8 cellular contexts compared by ENCODE assay signal in genomic region chr16:29809850-29810698, GRCh38. TPM values are rescaled to one million over a fixed set of nuclear protein-coding genes. Genes with fewer than 3 reads are reported as not detected.
DNase-seq lines count a peak whose midpoint lies in the region; ATAC-seq and TF ChIP-seq lines count a peak whose summit lies in the region.

No MANE protein-coding gene starts in this region.

- peak overlapping the region; percentile 97 for H3K4me2 ChIP-seq in GM23338

- H2AFZ ChIP-seq in GM23338, result no peak overlapping the region

- no peak for TF ChIP-seq CTCF in GM23338 (conservative IDR thresholded peaks at IDR 0.05; ENCODE audit: low read depth in 2 of 2)
- no peak for TF ChIP-seq CTCF in neural crest cell (conservative IDR thresholded peaks at IDR 0.05)

- ATAC-seq in GM23338 (no peak), GM18907 (IDR thresholded peaks at IDR 0.05; ENCODE audit: unreplicated experiment) (no peak), HG02981 (IDR thresholded peaks at IDR 0.05; ENCODE audit: unreplicated experiment) (no peak)

- peak overlapping the region; percentile 100; the same call in 1 of the 2 replicates for H3K4me3 ChIP-seq in GM23338

- H3K36me3 ChIP-seq in GM23338 (ENCODE audit: insufficient read depth), result peaks cover 9% of the 10 kb centered on the region; the same call in 1 of the 2 replicates

- peak overlapping the region; percentile 75 for H3K27ac Mint-ChIP-seq in GM23338
- H3K27ac Mint-ChIP-seq in neural crest cell (ENCODE audit: unreplicated experiment), result no peak overlapping the region

- DNase-seq in GM23338 (ENCODE audit: low spot score) (peak; percentile 35), RKO (ENCODE audit: low spot score) (peak; percentile 67), cerebellar cortex (ENCODE audit: low spot score) (peak; percentile 78), neural crest cell (ENCODE audit: low read depth, low spot score) (peak; percentile 11), posterior vena cava (ENCODE audit: low spot score) (no peak), SHP77 (lab: John Stamatoyannopoulos, UW) (no peak)

- H3K79me2 ChIP-seq in GM23338 (replicated peaks; ENCODE audit: insufficient read depth), result peaks cover 28% of the 10 kb centered on the region

- H3K27me3 Mint-ChIP-seq in GM23338 (ENCODE audit: insufficient read depth, low read depth, poor library complexity) (peaks cover 45% of the 10 kb centered on the region), neural crest cell (ENCODE audit: low read depth) (peaks cover 19% of the 10 kb centered on the region)

- intact Hi-C loops in posterior vena cava (cut with DNase I), result no loop called here

- H3K27me3 ChIP-seq in GM23338 (ENCODE audit: insufficient read depth), result no peaks in the 10 kb centered on the region

- peaks cover 13% of the 10 kb centered on the region; the same call in 1 of the 2 replicates for H4K20me1 ChIP-seq in GM23338 (replicated peaks; ENCODE audit: insufficient read depth)

- H3K4me1 ChIP-seq in GM23338 (ENCODE audit: insufficient read depth), result peaks cover 55% of the 10 kb centered on the region

- H3K4me1 Mint-ChIP-seq in GM23338 (peaks cover 54% of the 10 kb centered on the region), neural crest cell (peaks cover 69% of the 10 kb centered on the region)

- peaks cover 33% of the 10 kb centered on the region for H3F3A ChIP-seq in GM23338 (replicated peaks; ENCODE audit: low read depth)

- no peaks in the 10 kb centered on the region for H3K9me2 ChIP-seq in GM23338 (ENCODE audit: insufficient read depth)

- peak overlapping the region; percentile 88 for H3K27ac ChIP-seq in GM23338 (ENCODE audit: low read depth)

- H3K36me3 Mint-ChIP-seq in GM23338 (ENCODE audit: low read depth) (peaks cover 33% of the 10 kb centered on the region), neural crest cell (ENCODE audit: low read depth) (peaks cover 13% of the 10 kb centered on the region)

- peaks cover 3% of the 10 kb centered on the region for H3K9me3 Mint-ChIP-seq in GM23338
- H3K9me3 Mint-ChIP-seq in neural crest cell, result no peaks in the 10 kb centered on the region

- H3K4me3 Mint-ChIP-seq in GM23338 (peak overlapping the region; percentile 86), neural crest cell (peak overlapping the region; percentile 96)

TF ChIP-seq in GM23338, 12 proteins besides CTCF, POLR2A, EP300 and RAD21 (continues in another document):
- TF ChIP-seq POLR2AphosphoS5 (IDR thresholded peaks at IDR 0.05; ENCODE audit: low read depth) (no peak; the same call in 1 of the 2 replicates), STAT1 (IDR thresholded peaks at IDR 0.05; ENCODE audit: unreplicated experiment) (no peak), ZNF114 (CRISPR knock-in tag; IDR thresholded peaks at IDR 0.05) (no peak), REST (IDR thresholded peaks at IDR 0.05; ENCODE audit: unreplicated experiment) (no peak), ZNF331 (CRISPR knock-in tag; IDR thresholded peaks at IDR 0.05; ENCODE audit: low read depth) (no peak), EZH2phosphoT487 (IDR thresholded peaks at IDR 0.05; ENCODE audit: unreplicated experiment) (no peak), EZH2 (IDR thresholded peaks at IDR 0.05; ENCODE audit: low read depth, unreplicated experiment) (no peak), CREB1 (CRISPR knock-in tag; IDR thresholded peaks at IDR 0.05; ENCODE audit: low read depth) (no peak)

RNA-seq across cellular contexts. Expression of gene PRRT2, which starts 1.9 kb away (rescaled TPM):
- 8.9 and 13.3 TPM in 2 replicates for total RNA-seq in GM23338 (2014; rRNA removed; shearing (Covaris generic))
- 13.6 and 16.6 TPM in 2 replicates for polyA plus RNA-seq in GM23338 (2016; fragmentation: Nextera tagmentation; extraction: Ambion mirVana)
- total RNA-seq in neural crest cell (18.6 and 21.2 TPM in 2 replicates), posterior vena cava (1 to 10 TPM; 5.0 to 5.4 TPM)

RNA-seq across cellular contexts. Expression of gene MAZ, which starts 3.7 kb away (rescaled TPM):
- 181 and 270 TPM in 2 replicates for total RNA-seq in GM23338 (2014; rRNA removed; shearing (Covaris generic))
- polyA plus RNA-seq in GM23338 (2016; fragmentation: Nextera tagmentation; extraction: Ambion mirVana), result 155 and 170 TPM in 2 replicates
- total RNA-seq in neural crest cell (605 and 635 TPM in 2 replicates), posterior vena cava (100 to 1,000 TPM; 124 to 148 TPM)

RNA-seq across cellular contexts. Expression of gene PAGR1, which starts 5.9 kb away (rescaled TPM):
- 59.7 and 67.6 TPM in 2 replicates for total RNA-seq in GM23338 (2014; rRNA removed; shearing (Covaris generic))
- polyA plus RNA-seq in GM23338 (2016; fragmentation: Nextera tagmentation; extraction: Ambion mirVana), result 76.7 and 78.7 TPM in 2 replicates
- 47.6 and 48.4 TPM in 2 replicates for total RNA-seq in neural crest cell
- total RNA-seq in posterior vena cava, result 10 to 100 TPM; 10.5 to 12.7 TPM

RNA-seq across cellular contexts. Expression of gene MVP, which starts 10.2 kb away (rescaled TPM):
- total RNA-seq in GM23338 (2014; rRNA removed; shearing (Covaris generic)), result 2.6 and 3.7 TPM in 2 replicates
- polyA plus RNA-seq in GM23338 (2016; fragmentation: Nextera tagmentation; extraction: Ambion mirVana), result 1.4 and 2.0 TPM in 2 replicates
- total RNA-seq in neural crest cell, result 1.6 and 2.1 TPM in 2 replicates
- total RNA-seq in posterior vena cava, result 100 to 1,000 TPM; 146 to 154 TPM

RNA-seq across cellular contexts. Expression of gene KIF22, which starts 19.5 kb away (rescaled TPM):
- total RNA-seq in GM23338 (2014; rRNA removed; shearing (Covaris generic)), result 179 and 192 TPM in 2 replicates
- polyA plus RNA-seq in GM23338 (2016; fragmentation: Nextera tagmentation; extraction: Ambion mirVana), result 110 and 120 TPM in 2 replicates
- 162 and 173 TPM in 2 replicates for total RNA-seq in neural crest cell
- total RNA-seq in posterior vena cava, result 10 to 100 TPM in 1 of 2 donors, 1 to 10 TPM in 1; 5.9 to 10.4 TPM

Comparison
In these comparisons a context has a peak if more than half of its experiments do, and no peak if none do; other contexts are left out.
1. DNase-seq: peak in GM23338 (single experiment), RKO (single experiment), cerebellar cortex (single experiment) and neural crest cell (single experiment); none in posterior vena cava (single experiment) and SHP77 (0 of 2).